1 cellular context compared by ENCODE assay signal in genomic region chr11:59754859-59755700, GRCh38.
TF ChIP-seq lines count a peak whose summit lies in the region.

TSS of gene STX3 (plus strand) at chr11:59755376. CDS start at chr11:59755606, 230 bp downstream.

TF ChIP-seq in K562, 482 proteins besides CTCF, POLR2A, EP300 and RAD21 (continued from another document and continues in another):
- TF ChIP-seq ZBTB43 (CRISPR knock-in tag; IDR thresholded peaks at IDR 0.05) (no peak), ZNF583 (CRISPR knock-in tag; IDR thresholded peaks at IDR 0.05) (peak; percentile 57; the same call in 1 of the 2 replicates), GATAD2B (IDR thresholded peaks at IDR 0.05; ENCODE audit: borderline replicate concordance) (peak; percentile 94), RBM25 (IDR thresholded peaks at IDR 0.05; ENCODE audit: low read depth, low read length, severe bottlenecking) (no peak), POLR2AphosphoS5 (IDR thresholded peaks at IDR 0.05; ENCODE audit: control insufficient read depth, insufficient read depth, low read depth, low read length) (no peak), TAF1 (IDR thresholded peaks at IDR 0.05; ENCODE audit: control insufficient read depth, extremely low read depth, insufficient read depth, low read length, severe bottlenecking) (peak; percentile 20), POLR2G (IDR thresholded peaks at IDR 0.05; ENCODE audit: low read depth, low read length) (peak; percentile 84), DDX20 (tag; IDR thresholded peaks at IDR 0.05; ENCODE audit: low read depth) (no peak), POLR2H (tag; IDR thresholded peaks at IDR 0.05; ENCODE audit: low read depth) (no peak), PCBP1 (IDR thresholded peaks at IDR 0.05; ENCODE audit: low read depth, low read length, poor library complexity, severe bottlenecking) (peak; percentile 46), FOXA3 (CRISPR knock-in tag; conservative IDR thresholded peaks at IDR 0.05 in 1 of 2, IDR thresholded peaks at IDR 0.05 in 1 of 2) (peak in 1 of 2 experiments; percentile 76; a peak in 2 of 4 replicates), KDM1A (IDR thresholded peaks at IDR 0.05) (peak in 1 of 2 experiments; percentile 23; a peak in 1 of 4 replicates), PURB (CRISPR knock-in tag; IDR thresholded peaks at IDR 0.05; ENCODE audit: low read depth) (no peak), MYC (IDR thresholded peaks at IDR 0.05; ENCODE audit: low read depth, low read length) (peak; percentile 16; the same call in 1 of the 2 replicates), MYC (CRISPR knock-in tag; IDR thresholded peaks at IDR 0.05; ENCODE audit: borderline replicate concordance, low read depth) (no peak), FOXM1 (IDR thresholded peaks at IDR 0.05; ENCODE audit: low read depth) (peak; percentile 52), FOXM1 (CRISPR knock-in tag; IDR thresholded peaks at IDR 0.05; ENCODE audit: low read depth) (no peak), SMAD4 (CRISPR knock-in tag; conservative IDR thresholded peaks at IDR 0.05) (peak; percentile 77), GABPA (tag; conservative IDR thresholded peaks at IDR 0.05; ENCODE audit: low read depth) (peak; percentile 43; the same call in 1 of the 2 replicates), CCNT2 (IDR thresholded peaks at IDR 0.05; ENCODE audit: borderline replicate concordance, extremely low read depth, insufficient read length, low read depth, low read length) (peak; percentile 82), SMARCE1 (IDR thresholded peaks at IDR 0.05) (0 out of 2 replicates have a peak, but pooled peaks have one; percentile 13), HEY1 (CRISPR knock-in tag; IDR thresholded peaks at IDR 0.05; ENCODE audit: borderline replicate concordance) (no peak), ELK3 (CRISPR knock-in tag; IDR thresholded peaks at IDR 0.05) (0 out of 2 replicates have a peak, but pooled peaks have one; percentile 24), MEF2A (IDR thresholded peaks at IDR 0.05; ENCODE audit: control insufficient read depth, low read depth, low read length) (peak; percentile 9; the same call in 1 of the 2 replicates), CHD7 (IDR thresholded peaks at IDR 0.05; ENCODE audit: low read depth, low read length) (no peak), CREM (IDR thresholded peaks at IDR 0.05; ENCODE audit: low read depth) (peak; percentile 49), PRDM10 (IDR thresholded peaks at IDR 0.05; ENCODE audit: partially characterized antibody) (peak; percentile 15)
- TF ChIP-seq, protein P1, sequence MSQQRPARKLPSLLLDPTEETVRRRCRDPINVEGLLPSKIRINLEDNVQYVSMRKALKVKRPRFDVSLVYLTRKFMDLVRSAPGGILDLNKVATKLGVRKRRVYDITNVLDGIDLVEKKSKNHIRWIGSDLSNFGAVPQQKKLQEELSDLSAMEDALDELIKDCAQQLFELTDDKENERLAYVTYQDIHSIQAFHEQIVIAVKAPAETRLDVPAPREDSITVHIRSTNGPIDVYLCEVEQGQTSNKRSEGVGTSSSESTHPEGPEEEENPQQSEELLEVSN (IDR thresholded peaks at IDR 0.05; ENCODE audit: borderline replicate concordance in 1 of 2, extremely low read depth in 1 of 2, insufficient read depth in 1 of 2, insufficient read length in 1 of 2, low read depth in 1 of 2, low read length in 1 of 2, poor library complexity in 1 of 2, severe bottlenecking in 1 of 2): peak in 1 of 2 experiments; percentile 53
- TF ChIP-seq, protein P2, sequence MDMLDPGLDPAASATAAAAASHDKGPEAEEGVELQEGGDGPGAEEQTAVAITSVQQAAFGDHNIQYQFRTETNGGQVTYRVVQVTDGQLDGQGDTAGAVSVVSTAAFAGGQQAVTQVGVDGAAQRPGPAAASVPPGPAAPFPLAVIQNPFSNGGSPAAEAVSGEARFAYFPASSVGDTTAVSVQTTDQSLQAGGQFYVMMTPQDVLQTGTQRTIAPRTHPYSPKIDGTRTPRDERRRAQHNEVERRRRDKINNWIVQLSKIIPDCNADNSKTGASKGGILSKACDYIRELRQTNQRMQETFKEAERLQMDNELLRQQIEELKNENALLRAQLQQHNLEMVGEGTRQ (CRISPR knock-in tag; IDR thresholded peaks at IDR 0.05): no peak
